Comparison of ENCODE assay signal across 1 cellular context in the genomic region with DNA sequence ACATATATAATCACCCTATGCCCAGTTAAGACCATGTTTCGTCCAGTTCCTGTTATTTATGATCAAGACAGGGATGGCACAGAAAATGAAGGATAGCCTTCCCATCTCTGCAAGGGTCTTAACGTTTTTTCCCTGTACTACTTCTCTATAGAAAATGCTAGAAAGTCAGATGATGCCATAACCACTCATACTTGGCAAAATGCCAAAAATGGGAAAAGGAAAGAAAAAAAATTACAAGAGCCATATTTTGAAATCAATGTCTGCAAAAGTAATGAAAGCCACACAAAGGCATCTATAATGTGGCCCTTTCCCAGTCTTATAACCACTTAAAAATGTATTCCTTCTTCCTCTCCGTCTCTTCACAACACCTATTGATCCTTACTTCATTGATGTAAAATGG.
TF ChIP-seq lines count a peak whose summit lies in the region.

No MANE protein-coding gene starts in this region.

TF ChIP-seq in GM12878, 131 proteins besides CTCF, POLR2A, EP300 and RAD21:
- TF ChIP-seq NR2C1 (IDR thresholded peaks at IDR 0.05), result no peak
- no peak for TF ChIP-seq CUX1 (IDR thresholded peaks at IDR 0.05; ENCODE audit: insufficient replicate concordance, low read depth, low read length)
- TF ChIP-seq SIX5 (IDR thresholded peaks at IDR 0.05; ENCODE audit: low read depth, low read length, severe bottlenecking), result no peak
- TF ChIP-seq SMAD1 (IDR thresholded peaks at IDR 0.05; ENCODE audit: low read depth, partially characterized antibody), result peak; percentile 97
- TF ChIP-seq POU2F2 (IDR thresholded peaks at IDR 0.05; ENCODE audit: borderline replicate concordance, low read depth, low read length), result no peak
- TF ChIP-seq, protein P1, sequence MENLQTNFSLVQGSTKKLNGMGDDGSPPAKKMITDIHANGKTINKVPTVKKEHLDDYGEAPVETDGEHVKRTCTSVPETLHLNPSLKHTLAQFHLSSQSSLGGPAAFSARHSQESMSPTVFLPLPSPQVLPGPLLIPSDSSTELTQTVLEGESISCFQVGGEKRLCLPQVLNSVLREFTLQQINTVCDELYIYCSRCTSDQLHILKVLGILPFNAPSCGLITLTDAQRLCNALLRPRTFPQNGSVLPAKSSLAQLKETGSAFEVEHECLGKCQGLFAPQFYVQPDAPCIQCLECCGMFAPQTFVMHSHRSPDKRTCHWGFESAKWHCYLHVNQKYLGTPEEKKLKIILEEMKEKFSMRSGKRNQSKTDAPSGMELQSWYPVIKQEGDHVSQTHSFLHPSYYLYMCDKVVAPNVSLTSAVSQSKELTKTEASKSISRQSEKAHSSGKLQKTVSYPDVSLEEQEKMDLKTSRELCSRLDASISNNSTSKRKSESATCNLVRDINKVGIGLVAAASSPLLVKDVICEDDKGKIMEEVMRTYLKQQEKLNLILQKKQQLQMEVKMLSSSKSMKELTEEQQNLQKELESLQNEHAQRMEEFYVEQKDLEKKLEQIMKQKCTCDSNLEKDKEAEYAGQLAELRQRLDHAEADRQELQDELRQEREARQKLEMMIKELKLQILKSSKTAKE (IDR thresholded peaks at IDR 0.05; ENCODE audit: low read depth, poor library complexity, severe bottlenecking), result peak; percentile 83
